Comparison of ENCODE assay signal across 8 cellular contexts in genomic region chr12:66301944-66302826, GRCh38. TPM values are rescaled to one million over a fixed set of nuclear protein-coding genes. Genes with fewer than 3 reads are reported as not detected.
DNase-seq lines count a peak whose midpoint lies in the region; ATAC-seq and TF ChIP-seq lines count a peak whose summit lies in the region.

TSS of gene HELB (plus strand) at chr12:66302493. CDS start at chr12:66302604, 111 bp downstream.

- peak; percentile 87 for TF ChIP-seq POLR2A in GM19193 (IDR thresholded peaks at IDR 0.05; ENCODE audit: extremely low read depth, insufficient read depth, insufficient read length)

- ATAC-seq in HG03432 (IDR thresholded peaks at IDR 0.05; ENCODE audit: unreplicated experiment), result peak; percentile 93
- peak; percentile 80 for ATAC-seq in activated CD4-positive, CD25-positive, alpha-beta regulatory T cell treated with anti-CD3 and anti-CD28 coated beads, Interleukin-2, amount 50 U/mL, for 24 hours

- DNase-seq in Ammon's horn (ENCODE audit: low spot score), result peak; percentile 95
- peak; percentile 98 for DNase-seq in NCI-H460 (ENCODE audit: extremely low read depth, low read depth)
- DNase-seq in cerebellum (ENCODE audit: low spot score), result peak; percentile 81
- peak; percentile 100 for DNase-seq in islet precursor cell
- DNase-seq in stimulated activated CD4-positive, alpha-beta T cell treated with anti-CD3 and anti-CD28 coated beads, Interleukin-12 subunit alpha, Interleukin-12 subunit beta, amount 100 ng/mL, for 4 hours, result peak; percentile 99

RNA-seq across cellular contexts. Expression of gene HELB, which starts in this region (rescaled TPM):
- total RNA-seq in NCI-H460 (2014; rRNA removed; shearing (Covaris generic)), result 8.0 and 8.1 TPM in 2 replicates
- polyA plus RNA-seq in NCI-H460 (2014; cell fraction: nucleus; rRNA removed), result 2.7 and 5.0 TPM in 2 replicates
- total RNA-seq in cerebellum, result 10.6 TPM

Comparison
In these comparisons a context has a peak if more than half of its experiments do, and no peak if none do; other contexts are left out.
1. Peak in every context shown above with its lines: DNase-seq and ATAC-seq.